ENCODE assay signal across 21 cellular contexts in the genomic region with DNA sequence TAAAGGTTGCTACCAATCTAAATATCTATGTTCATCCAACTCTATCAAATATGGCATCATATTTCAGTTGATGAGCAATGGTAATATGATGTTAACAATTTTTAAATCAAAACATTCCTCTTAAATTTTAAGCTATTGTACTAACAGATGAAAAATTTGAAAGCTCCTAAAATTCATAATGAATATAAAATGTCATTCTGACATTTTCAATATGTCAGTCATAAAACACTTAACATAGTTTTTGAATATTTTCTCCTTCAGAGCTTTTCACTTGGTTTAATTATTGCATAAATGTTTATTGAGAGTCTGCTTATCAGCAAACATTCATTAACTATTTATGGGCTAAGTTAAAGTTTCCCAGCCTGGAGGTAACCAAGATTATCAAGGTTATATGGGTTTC.
"Had no signal": no experiment of that assay in that cellular context is flagged by ENCODE, and none has a peak within 500 bp of the region (broad histone marks: within the 10 kb centered on the region; RNA-seq: fewer than 3 reads in every experiment).

No MANE protein-coding gene starts in this region.

- H3K4me1 ChIP-seq: gastrocnemius medialis, heart right ventricle, suprapubic skin, thyroid gland, uterus had no signal

- H3K9me3 ChIP-seq: gastrocnemius medialis, sigmoid colon, suprapubic skin, thyroid gland, upper lobe of left lung, uterus had no signal

- FAIRE-seq: keratinocyte had no signal

- H3K27ac ChIP-seq: dorsolateral prefrontal cortex, gastrocnemius medialis, heart right ventricle, suprapubic skin, thyroid gland, upper lobe of left lung, uterus had no signal

- H3K4me3 ChIP-seq: dorsolateral prefrontal cortex, gastrocnemius medialis, heart right ventricle, sigmoid colon, smooth muscle cell, suprapubic skin, thyroid gland, upper lobe of left lung, uterus had no signal

- H3K4me2 ChIP-seq: smooth muscle cell had no signal

- H3K36me3 ChIP-seq: gastrocnemius medialis, heart right ventricle, sigmoid colon, suprapubic skin, thyroid gland, upper lobe of left lung, uterus had no signal

- H3K27me3 ChIP-seq: dorsolateral prefrontal cortex, gastrocnemius medialis, heart right ventricle, sigmoid colon, suprapubic skin, thyroid gland, upper lobe of left lung, uterus had no signal

- DNase-seq: cortex of kidney; dorsolateral prefrontal cortex; effector CD8-positive, alpha-beta T cell; gastrocnemius medialis; heart right ventricle; hypothalamus; left colon; mesendoderm; naive B cell; posterior cingulate gyrus; sigmoid colon; stimulated activated CD4-positive, alpha-beta T cell treated with anti-CD3 and anti-CD28 coated beads, Interleukin-4, amount 100 ng/mL, for 1 hour; stimulated activated CD8-positive, alpha-beta memory T cell treated with anti-CD3 and anti-CD28 coated beads, Interleukin-4, amount 100 ng/mL, for 48 hours; stimulated activated naive CD8-positive, alpha-beta T cell treated with anti-CD3 and anti-CD28 coated beads, Interleukin-15, Interleukin-2, amounts not matched to agents 100 U/mL and 50 U/mL, for 24 hours; thyroid gland; upper lobe of left lung; uterus had no signal

- ATAC-seq: gastrocnemius medialis; heart right ventricle; left colon; stimulated activated effector memory CD8-positive, alpha-beta T cell treated with anti-CD3 and anti-CD28 coated beads, Interleukin-12 subunit alpha, Interleukin-12 subunit beta, amount 100 ng/mL, for 72 hours; stimulated activated naive CD8-positive, alpha-beta T cell treated with anti-CD3 and anti-CD28 coated beads, Interleukin-15, Interleukin-2, amounts not matched to agents 100 U/mL and 50 U/mL, for 24 hours had no signal
